In genomic region chr11:77503006-77503405, GRCh38 we compare ENCODE assay signal across 17 cellular contexts. TPM values are rescaled to one million over a fixed set of nuclear protein-coding genes. Genes with fewer than 3 reads are reported as not detected.
DNase-seq lines count a peak whose midpoint lies in the region; ATAC-seq and TF ChIP-seq lines count a peak whose summit lies in the region.
"Had no signal": no experiment of that assay in that cellular context is flagged by ENCODE, and none has a peak within 500 bp of the region (broad histone marks: within the 10 kb centered on the region; RNA-seq: fewer than 3 reads in every experiment).

No MANE protein-coding gene starts in this region.

- peaks cover 7% of the 10 kb centered on the region; the same call in 1 of the 2 replicates for H3F3A ChIP-seq in GM23248 (ENCODE audit: insufficient read depth)
- no peaks in the 10 kb centered on the region for H3F3A ChIP-seq in PC-3 (ENCODE audit: low read length, unreplicated experiment)
- no peaks in the 10 kb centered on the region for H3F3A ChIP-seq in MM.1S (ENCODE audit: insufficient read depth, low read length)

- no peaks in the 10 kb centered on the region for H3K79me2 ChIP-seq in GM23248 (ENCODE audit: insufficient read depth)
- no peaks in the 10 kb centered on the region for H3K79me2 ChIP-seq in PC-3 (ENCODE audit: low read length)
- H3K79me2 ChIP-seq in MM.1S (ENCODE audit: low read length) = no peaks in the 10 kb centered on the region

- peak; percentile 11 for DNase-seq in A172 (ENCODE audit: low spot score)
- peak; percentile 71 for DNase-seq in GM23248
- peak; percentile 56 for DNase-seq in PC-3
- DNase-seq in fibroblast of peridontal ligament (ENCODE audit: extremely low read depth) = peak; percentile 23
- DNase-seq in amygdala (lab: John Stamatoyannopoulos, UW) = no peak
- DNase-seq in MM.1S = no peak
- DNase-seq in activated CD4-positive, alpha-beta T cell treated with anti-CD3 and anti-CD28 coated beads, Interleukin-2, amount 10 ng/mL, durations not matched to agents 24 days and 14 days = no peak
- no peak for DNase-seq in OCI-M2 (lab: John Stamatoyannopoulos, UW; ENCODE audit: unreplicated experiment)
- DNase-seq: activated CD4-positive, CD25-positive, alpha-beta regulatory T cell; dermis blood vessel endothelial cell; NCI-H187; NK-92 treated with Interleukin-12 subunit alpha and Interleukin-12 subunit beta, amount 100 ng/mL, for 24 hours; stimulated activated CD4-positive, alpha-beta T cell treated with anti-CD3 and anti-CD28 coated beads, Interleukin-4, amount 100 ng/mL, for 1 hour; stimulated activated naive CD4-positive, alpha-beta T cell had no signal

- H3K27me3 ChIP-seq in GM23248 (replicated peaks; ENCODE audit: insufficient read depth) = no peaks in the 10 kb centered on the region; the same call in 1 of the 2 replicates
- H3K27me3 ChIP-seq in PC-3 (ENCODE audit: low read length) = peaks cover 55% of the 10 kb centered on the region
- H3K27me3 ChIP-seq in MM.1S (replicated peaks; ENCODE audit: insufficient read depth, low read length) = no peaks in the 10 kb centered on the region
- H3K27me3 ChIP-seq: vagina had no signal

- TF ChIP-seq CTCF in PC-3 (conservative IDR thresholded peaks at IDR 0.05; ENCODE audit: low read depth, low read length) (no peak), MM.1S (IDR thresholded peaks at IDR 0.05; ENCODE audit: low read length) (no peak)

- H4K20me1 ChIP-seq in GM23248 (ENCODE audit: insufficient read depth) (no peaks in the 10 kb centered on the region), PC-3 (ENCODE audit: low read length) (no peaks in the 10 kb centered on the region), MM.1S (ENCODE audit: insufficient read depth, low read length) (no peaks in the 10 kb centered on the region)

- BruUV-seq in PC-3 (replicated peaks; lab: Mats Ljungman, UMichigan) = no TSS peak

- in situ Hi-C loops in GM23248 (cut with MboI) = no loop called here

- H3K36me3 ChIP-seq in GM23248 (ENCODE audit: low read depth) = no peaks in the 10 kb centered on the region
- no peaks in the 10 kb centered on the region for H3K36me3 ChIP-seq in PC-3 (ENCODE audit: low read depth, low read length)
- H3K36me3 ChIP-seq in MM.1S (replicated peaks; ENCODE audit: insufficient read depth, low read length) = no peaks in the 10 kb centered on the region
- H3K36me3 ChIP-seq: vagina had no signal

- H3K4me1 Mint-ChIP-seq in activated CD4-positive, alpha-beta T cell treated with anti-CD3 and anti-CD28 coated beads, Interleukin-2, amount 10 ng/mL, durations not matched to agents 24 days and 14 days = no peaks in the 10 kb centered on the region

- H3K9ac ChIP-seq in GM23248 (no peak overlapping the region), PC-3 (ENCODE audit: low read length) (no peak overlapping the region), MM.1S (ENCODE audit: low read length) (no peak overlapping the region)

- H3K9me2 ChIP-seq in GM23248 (ENCODE audit: insufficient read depth) (no peaks in the 10 kb centered on the region), PC-3 (replicated peaks; ENCODE audit: low read length) (no peaks in the 10 kb centered on the region), MM.1S (replicated peaks; ENCODE audit: insufficient read depth, low read length) (no peaks in the 10 kb centered on the region)

- CTCF ChIA-PET in PC-3 (lab: Charles Lee) = no interaction called here

- peaks cover 21% of the 10 kb centered on the region for H3K27me3 Mint-ChIP-seq in activated CD4-positive, alpha-beta T cell treated with anti-CD3 and anti-CD28 coated beads, Interleukin-2, amount 10 ng/mL, durations not matched to agents 24 days and 14 days

- H3K9me3 ChIP-seq in GM23248 (ENCODE audit: low read depth) = no peaks in the 10 kb centered on the region
- H3K9me3 ChIP-seq in PC-3 (ENCODE audit: low read length) = no peaks in the 10 kb centered on the region
- no peaks in the 10 kb centered on the region for H3K9me3 ChIP-seq in MM.1S (replicated peaks; ENCODE audit: insufficient read depth, low read length)
- H3K9me3 ChIP-seq: vagina had no signal

- intact Hi-C loops in PC-3 (cut with micrococcal nuclease) = no loop called here
- intact Hi-C loops in activated CD4-positive, alpha-beta T cell treated with anti-CD3 and anti-CD28 coated beads, Interleukin-2, amount 10 ng/mL, durations not matched to agents 24 days and 14 days (cut with micrococcal nuclease) = no loop called here

- H2AFZ ChIP-seq in GM23248 = no peak overlapping the region
- no peak overlapping the region for H2AFZ ChIP-seq in PC-3 (ENCODE audit: low read length)
- no peak overlapping the region for H2AFZ ChIP-seq in MM.1S (ENCODE audit: low read length)

- 0 to 2% methylated on average over 3 of the region's 3 CpGs for WGBS in GM23248 (ENCODE audit: low coverage in 1 of 2, low lambda C conversion rate in 2 of 2, missing lambda C conversion rate in 2 of 2), 2 experiments

- H3K27ac Mint-ChIP-seq in activated CD4-positive, alpha-beta T cell treated with anti-CD3 and anti-CD28 coated beads, Interleukin-2, amount 10 ng/mL, durations not matched to agents 24 days and 14 days = no peak overlapping the region
- H3K27ac Mint-ChIP-seq: activated naive CD8-positive, alpha-beta T cell had no signal

- no peak overlapping the region for H3K27ac ChIP-seq in GM23248
- H3K27ac ChIP-seq in PC-3 (ENCODE audit: low read length) = no peak overlapping the region
- H3K27ac ChIP-seq in MM.1S (ENCODE audit: low read length) = no peak overlapping the region
- H3K27ac ChIP-seq: vagina had no signal

- ATAC-seq in PC-3 = no peak; the same call in 1 of the 2 replicates
- ATAC-seq: HepG2 had no signal

- H3K4me2 ChIP-seq in GM23248 (ENCODE audit: unreplicated experiment) (peak overlapping the region; percentile 5), PC-3 (ENCODE audit: low read length) (no peak overlapping the region), MM.1S (ENCODE audit: low read depth, low read length) (no peak overlapping the region)

- H3K4me3 ChIP-seq in GM23248 (no peak overlapping the region), PC-3 (ENCODE audit: low read length) (no peak overlapping the region), MM.1S (ENCODE audit: low read length) (no peak overlapping the region)
- H3K4me3 ChIP-seq: vagina had no signal

- H3K4me1 ChIP-seq in GM23248 (ENCODE audit: insufficient read depth) = peaks cover 17% of the 10 kb centered on the region
- peaks cover 13% of the 10 kb centered on the region for H3K4me1 ChIP-seq in PC-3 (ENCODE audit: insufficient read depth, low read length)
- peaks cover 12% of the 10 kb centered on the region for H3K4me1 ChIP-seq in MM.1S (ENCODE audit: low read length)

- no peaks in the 10 kb centered on the region for H3K36me3 Mint-ChIP-seq in activated CD4-positive, alpha-beta T cell treated with anti-CD3 and anti-CD28 coated beads, Interleukin-2, amount 10 ng/mL, durations not matched to agents 24 days and 14 days (ENCODE audit: low read depth)
- H3K36me3 Mint-ChIP-seq: activated naive CD8-positive, alpha-beta T cell had no signal

- no peaks in the 10 kb centered on the region for H3K9me3 Mint-ChIP-seq in activated CD4-positive, alpha-beta T cell treated with anti-CD3 and anti-CD28 coated beads, Interleukin-2, amount 10 ng/mL, durations not matched to agents 24 days and 14 days

- POLR2A ChIA-PET in PC-3 (lab: Charles Lee; ENCODE audit: unreplicated experiment) = no interaction called here

- no peak overlapping the region for H3K4me3 Mint-ChIP-seq in activated CD4-positive, alpha-beta T cell treated with anti-CD3 and anti-CD28 coated beads, Interleukin-2, amount 10 ng/mL, durations not matched to agents 24 days and 14 days
- H3K4me3 Mint-ChIP-seq: activated naive CD8-positive, alpha-beta T cell had no signal

RNA-seq across cellular contexts. Expression of gene PAK1, which starts 29.1 kb away (rescaled TPM):
- 59.8 and 60.4 TPM in 2 replicates for total RNA-seq in A172 (2014; rRNA removed; shearing (Covaris generic))
- 20.3 and 42.2 TPM in 2 replicates for total RNA-seq in GM23248 (2014; rRNA removed; shearing (Covaris generic))
- 21.0 and 23.8 TPM in 2 replicates for polyA plus RNA-seq in GM23248 (2016; fragmentation: Nextera tagmentation; extraction: Ambion mirVana)
- 26.1 and 29.8 TPM in 2 replicates for total RNA-seq in PC-3 (2014; rRNA removed)
- total RNA-seq in activated CD4-positive, alpha-beta T cell treated with anti-CD3 and anti-CD28 coated beads, Interleukin-2, amount 10 ng/mL, durations not matched to agents 24 days and 14 days = 32.1 and 33.1 TPM in 2 replicates

Comparison
In these comparisons a context has a peak if more than half of its experiments do, and no peak if none do; other contexts are left out.
1. DNase-seq: peak in A172 (single experiment), GM23248 (single experiment), PC-3 (single experiment) and fibroblast of peridontal ligament (single experiment); none in amygdala (0 of 56), MM.1S (single experiment), activated CD4-positive, alpha-beta T cell treated with anti-CD3 and anti-CD28 coated beads, Interleukin-2, amount 10 ng/mL, durations not matched to agents 24 days and 14 days (single experiment) and OCI-M2 (single experiment).